ENCODE assay signal across 8 cellular contexts in genomic region chrX:20265221-20265725, GRCh38. TPM values are rescaled to one million over a fixed set of nuclear protein-coding genes. Genes with fewer than 3 reads are reported as not detected.
DNase-seq lines count a peak whose midpoint lies in the region; ATAC-seq and TF ChIP-seq lines count a peak whose summit lies in the region.

No MANE protein-coding gene starts in this region.

- no peak overlapping the region for H2AK5ac ChIP-seq in mesenchymal stem cell (ENCODE audit: low read length, severe bottlenecking)

- H3K14ac ChIP-seq in mesenchymal stem cell (ENCODE audit: low read length in 2 of 2), result no peak overlapping the region

- H2BK15ac ChIP-seq in mesenchymal stem cell (ENCODE audit: low read depth, poor library complexity, severe bottlenecking), result no peak overlapping the region

- peak overlapping the region in 1 of 2 experiments; percentile 48 for H3K18ac ChIP-seq in mesenchymal stem cell (ENCODE audit: low read depth in 1 of 2, low read length in 2 of 2)

- H3K79me1 ChIP-seq in mesenchymal stem cell (replicated peaks; ENCODE audit: low read length, poor library complexity, severe bottlenecking), result no peaks in the 10 kb centered on the region

- no peak overlapping the region for H3K23ac ChIP-seq in mesenchymal stem cell (ENCODE audit: low read length in 2 of 2)

- no peak for TF ChIP-seq CTCF in GM12875 (IDR thresholded peaks at IDR 0.05; ENCODE audit: borderline replicate concordance, insufficient read depth, low read depth, low read length)

- H3K4me2 ChIP-seq in mesenchymal stem cell (ENCODE audit: low read length, poor library complexity, severe bottlenecking), result peak overlapping the region; percentile 57

- no peak overlapping the region for H3K4ac ChIP-seq in mesenchymal stem cell (ENCODE audit: low read depth in 1 of 2, low read length in 2 of 2)

- H4K91ac ChIP-seq in mesenchymal stem cell (ENCODE audit: low read length), result no peak overlapping the region

- H2BK5ac ChIP-seq in mesenchymal stem cell (ENCODE audit: low read depth, low read length, poor library complexity, severe bottlenecking), result no peak overlapping the region

- no peak overlapping the region for H2BK120ac ChIP-seq in mesenchymal stem cell (ENCODE audit: low read depth, low read length)

- no peaks in the 10 kb centered on the region for H3K27me3 ChIP-seq in mesenchymal stem cell (ENCODE audit: control insufficient read depth in 1 of 2, insufficient read depth in 1 of 2, low read length in 2 of 2)

- H3K4me1 ChIP-seq in mesenchymal stem cell (ENCODE audit: control insufficient read depth, insufficient read depth, low read depth, low read length), result peaks cover 2% of the 10 kb centered on the region

- H3K9me3 ChIP-seq in mesenchymal stem cell (ENCODE audit: control insufficient read depth, low read length), result no peaks in the 10 kb centered on the region

- ATAC-seq in HG02571 (IDR thresholded peaks at IDR 0.05; ENCODE audit: unreplicated experiment), result peak; percentile 44

- no peaks in the 10 kb centered on the region for H3K36me3 ChIP-seq in mesenchymal stem cell (ENCODE audit: control insufficient read depth in 1 of 2, insufficient read depth in 2 of 2, low read depth in 1 of 2, low read length in 2 of 2)

- H4K8ac ChIP-seq in mesenchymal stem cell (ENCODE audit: low read length), result no peak overlapping the region

- no peak overlapping the region for H2AFZ ChIP-seq in mesenchymal stem cell (ENCODE audit: low read depth, low read length)

- DNase-seq in NCI-H2171 (lab: John Stamatoyannopoulos, UW) (peak; percentile 22), mesenchymal stem cell (peak; percentile 80), HuH-7 (ENCODE audit: low spot score) (no peak)
- DNase-seq in activated CD4-positive, alpha-beta T cell treated with anti-CD3 and anti-CD28 coated beads, Interleukin-2, amount 50 U/mL, for 4 hours, result peak; percentile 58 to 72
- DNase-seq in effector CD4-positive, alpha-beta T cell, result peak; percentile 38
- peak; percentile 52 to 59 for DNase-seq in stimulated activated CD8-positive, alpha-beta memory T cell treated with anti-CD3 and anti-CD28 coated beads, Interleukin-2, amount 100 ng/mL, for 48 hours (ENCODE audit: low read depth in 2 of 2)

- H3K27ac ChIP-seq in mesenchymal stem cell (ENCODE audit: low read length, poor library complexity, severe bottlenecking), result peak overlapping the region; percentile 66

- no peak overlapping the region for H2BK12ac ChIP-seq in mesenchymal stem cell (ENCODE audit: low read length in 2 of 2)

- H3K9ac ChIP-seq in mesenchymal stem cell (ENCODE audit: low read length), result peak overlapping the region; percentile 92

- 0% methylated on average over 19 of the region's 26 CpGs for WGBS in mesenchymal stem cell

- H3K4me3 ChIP-seq in GM12875 (ENCODE audit: low read depth, low read length) (peak overlapping the region; percentile 75), mesenchymal stem cell (ENCODE audit: insufficient read depth in 1 of 2, low read depth in 1 of 2, low read length in 2 of 2) (peak overlapping the region; percentile 70 to 76)

RNA-seq across cellular contexts. Expression of gene RPS6KA3, which starts 1.4 kb away (rescaled TPM):
- polyA plus RNA-seq in mesenchymal stem cell (2013, experiment 1 of 2), result 21.3 TPM
- polyA plus RNA-seq in mesenchymal stem cell (2013, experiment 2 of 2), result 21.0 TPM
